8 cellular contexts compared by ENCODE assay signal in genomic region chr6:90175627-90176538, GRCh38.
DNase-seq lines count a peak whose midpoint lies in the region; ATAC-seq lines count a peak whose summit lies in the region.

No MANE protein-coding gene starts in this region.

- peak; percentile 86 for ATAC-seq in GM19023 (IDR thresholded peaks at IDR 0.05; ENCODE audit: unreplicated experiment)

- DNase-seq in HPDE6-E6E7 (ENCODE audit: extremely low spot score) (peak; percentile 88), NCI-H1417 treated with DMSO at 0.1 percent for 48 hours (lab: John Stamatoyannopoulos, UW) (no peak), superior temporal gyrus (ENCODE audit: extremely low spot score) (no peak), HuH-7 (ENCODE audit: low spot score) (no peak), activated gamma-delta T cell treated with Interleukin-2 at 50 U/mL for 16 hours (no peak)
- DNase-seq in activated T-helper 9 cell treated with anti-CD3 and anti-CD28 coated beads, Interleukin-2, amount 50 U/mL, for 16 hours (ENCODE audit: low read depth) = peak; percentile 43
- DNase-seq in stimulated activated CD4-positive, alpha-beta T cell treated with anti-CD3 and anti-CD28 coated beads, Interleukin-15, amount 100 ng/mL, for 48 hours (ENCODE audit: low read depth in 2 of 2) = peak; percentile 57 to 60

Comparison
In these comparisons a context has a peak if more than half of its experiments do, and no peak if none do; other contexts are left out.
1. DNase-seq: peak in HPDE6-E6E7 (single experiment), activated T-helper 9 cell treated with anti-CD3 and anti-CD28 coated beads, Interleukin-2, amount 50 U/mL, for 16 hours (single experiment) and stimulated activated CD4-positive, alpha-beta T cell treated with anti-CD3 and anti-CD28 coated beads, Interleukin-15, amount 100 ng/mL, for 48 hours (2 of 2); none in NCI-H1417 treated with DMSO at 0.1 percent for 48 hours (single experiment), superior temporal gyrus (single experiment), HuH-7 (single experiment) and activated gamma-delta T cell treated with Interleukin-2 at 50 U/mL for 16 hours (single experiment).